Comparison of ENCODE assay signal across 8 cellular contexts in the genomic region with DNA sequence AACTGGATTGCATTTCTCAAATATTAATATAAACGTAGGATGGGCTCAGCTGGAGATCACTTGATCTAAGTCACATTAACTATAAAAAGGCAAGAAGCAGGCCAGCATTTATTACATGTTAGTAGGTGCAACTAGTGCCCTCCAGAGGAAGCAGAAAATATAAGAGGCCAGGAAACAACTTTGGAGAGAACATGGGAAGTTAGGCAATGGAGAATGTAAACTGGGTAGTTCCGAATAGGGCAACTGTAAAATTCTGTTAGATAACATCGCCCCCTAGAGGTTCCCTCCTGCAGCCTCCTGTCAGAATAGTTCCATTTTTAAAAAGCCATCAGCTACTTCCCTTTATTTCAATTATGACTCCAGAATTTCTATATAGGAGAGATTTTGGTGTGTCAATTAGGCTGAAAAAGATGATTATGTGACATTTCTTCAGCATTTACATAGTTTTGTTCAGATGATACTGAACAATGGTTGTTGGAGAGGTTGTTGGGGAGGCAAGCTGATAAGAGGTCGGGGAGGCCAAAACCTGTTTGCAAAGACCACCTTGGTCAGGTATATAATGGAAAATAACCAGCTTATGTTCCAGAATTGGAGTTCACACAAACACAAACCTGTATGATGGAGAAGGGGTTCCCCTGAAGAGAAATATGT. TPM values are rescaled to one million over a fixed set of nuclear protein-coding genes. Genes with fewer than 3 reads are reported as not detected.
A peak's percentile ranks its signal among the peaks of the same experiment; 100 is the strongest.
DNase-seq lines count a peak whose midpoint lies in the region; ATAC-seq and TF ChIP-seq lines count a peak whose summit lies in the region.

No MANE protein-coding gene starts in this region.

- DNase-seq in DMS153 treated with DMSO at 0.1 percent for 48 hours (lab: John Stamatoyannopoulos, UW; ENCODE audit: unreplicated experiment) (peak; percentile 91), LHCN-M2 (ENCODE audit: low read depth) (peak; percentile 89), OCI-M1 (lab: John Stamatoyannopoulos, UW) (peak; percentile 97), foreskin keratinocyte (peak; percentile 69 to 88), omental fat pad (ENCODE audit: low spot score) (no peak), NK-92 (lab: John Stamatoyannopoulos, UW; ENCODE audit: unreplicated experiment) (no peak)
- peak; percentile 15 for DNase-seq in activated T-helper 9 cell treated with anti-CD3 and anti-CD28 coated beads, Interleukin-2, amount 50 U/mL, for 16 hours (ENCODE audit: low read depth)

- TF ChIP-seq CTCF in foreskin keratinocyte (conservative IDR thresholded peaks at IDR 0.05) (peak; percentile 99), omental fat pad (IDR thresholded peaks at IDR 0.05) (peak in 2 of 3 donors; percentile 35 to 52)

- peaks cover 4% of the 10 kb centered on the region for H3K4me1 ChIP-seq in foreskin keratinocyte

- ATAC-seq in GM21717 (IDR thresholded peaks at IDR 0.05; ENCODE audit: unreplicated experiment) (peak; percentile 68), foreskin keratinocyte (peak; percentile 85), omental fat pad (ENCODE audit: low FRiP score) (peak; percentile 76)

- no peak overlapping the region for H3K27ac ChIP-seq in foreskin keratinocyte

- H3K27me3 ChIP-seq in foreskin keratinocyte = no peaks in the 10 kb centered on the region

RNA-seq across cellular contexts. Expression of a gene that starts 22.4 kb away (rescaled TPM):
- total RNA-seq in LHCN-M2 (2014; rRNA removed) (1.5 and 4.0 TPM in 2 replicates), foreskin keratinocyte (1.9 and 2.5 TPM in 2 replicates), omental fat pad (1 to 10 TPM; 1.1 to 2.1 (median 1.4) TPM)
- 1.5 TPM for polyA plus RNA-seq in LHCN-M2 (2012)
- polyA plus RNA-seq in foreskin keratinocyte = 1.1 and 1.3 TPM in 2 replicates

Comparison
In these comparisons a context has a peak if more than half of its experiments do, and no peak if none do; other contexts are left out.
1. DNase-seq: peak in DMS153 treated with DMSO at 0.1 percent for 48 hours (single experiment), LHCN-M2 (single experiment), OCI-M1 (single experiment), activated T-helper 9 cell treated with anti-CD3 and anti-CD28 coated beads, Interleukin-2, amount 50 U/mL, for 16 hours (single experiment) and foreskin keratinocyte (2 of 2); none in omental fat pad (single experiment) and NK-92 (single experiment).
2. Peak in every context shown above with its lines, with median percentiles within 50 percentile points of each other: ATAC-seq.